Comparison of ENCODE assay signal across 35 cellular contexts in the genomic region with DNA sequence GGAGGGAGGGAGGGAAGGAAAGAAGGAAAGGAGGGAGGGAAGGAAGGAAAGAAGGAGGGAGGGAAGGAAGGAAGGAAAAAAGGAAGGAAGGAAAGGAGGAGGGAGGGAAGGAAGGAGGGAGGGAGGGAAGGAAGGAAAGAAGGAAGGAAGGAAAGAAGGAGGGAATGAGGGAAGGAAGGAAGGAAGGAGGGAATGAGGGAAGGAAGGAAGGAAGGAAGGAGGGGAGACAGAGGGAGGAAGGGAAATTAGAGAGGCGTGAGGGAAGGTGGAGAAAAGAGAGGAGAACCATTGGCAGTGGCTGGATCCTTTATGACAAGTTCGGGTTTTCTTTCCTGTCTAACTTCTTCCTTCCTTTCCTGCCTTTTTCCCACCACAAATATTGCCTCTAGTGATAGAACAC.
"Had no signal": no experiment of that assay in that cellular context is flagged by ENCODE, and none has a peak within 500 bp of the region (broad histone marks: within the 10 kb centered on the region; RNA-seq: fewer than 3 reads in every experiment).

No MANE protein-coding gene starts in this region.

- H3K36me3 ChIP-seq: MG63 had no signal

- DNase-seq: Karpas-422, Kasumi-1, MG63, MM.1S, MV-4-11, NCI-H1048, NCI-H1092, NCI-H1092 treated with DMSO at 0.1 percent for 48 hours, NCI-H1105, NCI-H1105 treated with DMSO at 0.1 percent for 48 hours, NCI-H1417 treated with DMSO at 0.1 percent for 48 hours, NCI-H1436, NCI-H1436 treated with DMSO at 0.1 percent for 48 hours, NCI-H146, NCI-H1694, NCI-H1694 treated with DMSO at 0.1 percent for 48 hours, NCI-H187, NCI-H187 treated with DMSO at 0.1 percent for 48 hours, NCI-H1930, NCI-H2029, NCI-H2029 treated with DMSO at 0.1 percent for 48 hours, NCI-H2081, NCI-H2081 treated with DMSO at 0.1 percent for 48 hours, NCI-H2107, NCI-H2171, NCI-H2171 treated with DMSO at 0.1 percent for 48 hours, NCI-H2227 treated with DMSO at 0.1 percent for 48 hours, NCI-H226, NCI-H345, NCI-H446, NCI-H446 treated with DMSO at 0.1 percent for 48 hours, NCI-H510A, NCI-H510A treated with DMSO at 0.1 percent for 48 hours, NCI-H524, NCI-H524 treated with DMSO at 0.1 percent for 48 hours had no signal

- H3K9me3 ChIP-seq: MG63 had no signal

- H3K4me3 ChIP-seq: MG63 had no signal

- H3K27me3 ChIP-seq: MG63 had no signal
